10 cellular contexts compared by ENCODE assay signal in genomic region chr17:6663200-6663599, GRCh38. TPM values are rescaled to one million over a fixed set of nuclear protein-coding genes. Genes with fewer than 3 reads are reported as not detected.
"Had no signal": no experiment of that assay in that cellular context is flagged by ENCODE, and none has a peak within 500 bp of the region (broad histone marks: within the 10 kb centered on the region; RNA-seq: fewer than 3 reads in every experiment).

No MANE protein-coding gene starts in this region.

RNA-seq across cellular contexts. Expression of gene SLC13A5, which starts 50.0 kb away (rescaled TPM):
- total RNA-seq: kidney; left colon; left ventricle myocardium inferior; left ventricle myocardium superior; lower leg skin; lower lobe of right lung; mononuclear cell; mucosa of descending colon; myocyte; naive thymus-derived CD4-positive, alpha-beta T cell had no signal
